ENCODE assay signal across 10 cellular contexts in genomic region chr3:32686713-32687112, GRCh38. TPM values are rescaled to one million over a fixed set of nuclear protein-coding genes. Genes with fewer than 3 reads are reported as not detected.
A peak's percentile ranks its signal among the peaks of the same experiment; 100 is the strongest.
DNase-seq lines count a peak whose midpoint lies in the region; ATAC-seq and TF ChIP-seq lines count a peak whose summit lies in the region.
"Had no signal": no experiment of that assay in that cellular context is flagged by ENCODE, and none has a peak within 500 bp of the region (broad histone marks: within the 10 kb centered on the region; RNA-seq: fewer than 3 reads in every experiment).

No MANE protein-coding gene starts in this region.

- no peak overlapping the region for H2AK5ac ChIP-seq in mesendoderm (ENCODE audit: low read length)

- no peaks in the 10 kb centered on the region for H3K9me3 Mint-ChIP-seq in CD4-positive, alpha-beta memory T cell
- no peaks in the 10 kb centered on the region for H3K9me3 Mint-ChIP-seq in HFFc6
- no peaks in the 10 kb centered on the region for H3K9me3 Mint-ChIP-seq in activated T-helper 2 cell treated with anti-CD3 and anti-CD28 coated beads, Interferon-gamma antibody, Interleukin-2, Interleukin-4, amounts not matched to agents 10 μg/mL and 5 μg/mL and 100 μg/mL, durations not matched to agents 14 hours and 24 hours and 36 hours

- no CpG with 5 or more reads among the region's 3 CpGs for WGBS in mesendoderm (ENCODE audit: extremely low coverage, insufficient coverage, low lambda C conversion rate)

- CTCF ChIA-PET in CD4-positive, alpha-beta memory T cell (lab: Charles Lee; ENCODE audit: partially characterized antibody) = no interaction called here

- H3K27me3 Mint-ChIP-seq in CD4-positive, alpha-beta memory T cell = no peaks in the 10 kb centered on the region
- H3K27me3 Mint-ChIP-seq in HFFc6 (ENCODE audit: insufficient read depth) = no peaks in the 10 kb centered on the region; the same call in 1 of the 2 replicates
- no peaks in the 10 kb centered on the region for H3K27me3 Mint-ChIP-seq in activated T-helper 2 cell treated with anti-CD3 and anti-CD28 coated beads, Interferon-gamma antibody, Interleukin-2, Interleukin-4, amounts not matched to agents 10 μg/mL and 5 μg/mL and 100 μg/mL, durations not matched to agents 14 hours and 24 hours and 36 hours (ENCODE audit: low read depth)

- no peaks in the 10 kb centered on the region for H3K27me3 ChIP-seq in CD4-positive, alpha-beta memory T cell (ENCODE audit: insufficient read depth, low read length)
- no peaks in the 10 kb centered on the region for H3K27me3 ChIP-seq in mesendoderm (ENCODE audit: insufficient read depth, low read length, poor library complexity)

- POLR2A ChIA-PET in CD4-positive, alpha-beta memory T cell (lab: Charles Lee; ENCODE audit: partially characterized antibody) = interaction anchor here (0.7 kb wide), 1 partner anchor 16 kb away, joined by 3 read pairs; no protein-coding TSS in a partner anchor

- H3K79me2 ChIP-seq in mesendoderm (ENCODE audit: control insufficient read depth, insufficient read depth, low read length) = peaks cover 24% of the 10 kb centered on the region

- intact Hi-C loops in CD4-positive, alpha-beta memory T cell (cut with micrococcal nuclease) = loop anchor here (10.0 kb wide), 1 partner anchor 428 kb away; the partner anchor contains the start of gene CRTAP
- intact Hi-C loops in activated T-helper 2 cell treated with anti-CD3 and anti-CD28 coated beads, Interferon-gamma antibody, Interleukin-2, Interleukin-4, amounts not matched to agents 10 μg/mL and 5 μg/mL and 100 μg/mL, durations not matched to agents 14 hours and 24 hours and 36 hours (cut with micrococcal nuclease) = loop anchor here (5.0 to 10.0 kb wide), 3 partner anchors 292 to 579 kb away; partner anchors contain the start of genes CMTM7 and GPD1L
- intact Hi-C loops in left colon (cut with DNase I, micrococcal nuclease) = no loop called here
- intact Hi-C loops in Right ventricle myocardium superior (cut with DNase I) = no loop called here

- no peak overlapping the region for H2BK120ac ChIP-seq in mesendoderm (ENCODE audit: low read depth, low read length)

- H4K5ac ChIP-seq in mesendoderm (ENCODE audit: low read length) = no peak overlapping the region

- peaks cover 29 to 47% (median 39%) of the 10 kb centered on the region in 4 donors for H3K4me1 Mint-ChIP-seq in CD4-positive, alpha-beta memory T cell
- H3K4me1 Mint-ChIP-seq in HFFc6 (ENCODE audit: low read depth) = peaks cover 33% of the 10 kb centered on the region
- H3K4me1 Mint-ChIP-seq in activated T-helper 2 cell treated with anti-CD3 and anti-CD28 coated beads, Interferon-gamma antibody, Interleukin-2, Interleukin-4, amounts not matched to agents 10 μg/mL and 5 μg/mL and 100 μg/mL, durations not matched to agents 14 hours and 24 hours and 36 hours (ENCODE audit: low read depth) = peaks cover 27% of the 10 kb centered on the region

- ATAC-seq in left colon (no peak), HG03439 (IDR thresholded peaks at IDR 0.05; ENCODE audit: unreplicated experiment) (no peak), GM21619 (IDR thresholded peaks at IDR 0.05; ENCODE audit: unreplicated experiment) (no peak), Right ventricle myocardium superior (ENCODE audit: poor library complexity) (no peak)

- H3K56ac ChIP-seq in mesendoderm (ENCODE audit: low read length) = peak overlapping the region; percentile 49

- H3K18ac ChIP-seq in mesendoderm (ENCODE audit: low read length) = no peak overlapping the region

- H3K4me3 ChIP-seq in CD4-positive, alpha-beta memory T cell (ENCODE audit: low read length in 2 of 2) = no peak overlapping the region
- no peak overlapping the region for H3K4me3 ChIP-seq in mesendoderm (ENCODE audit: low read length)

- no peak for TF ChIP-seq CTCF in HFFc6 (IDR thresholded peaks at IDR 0.05)

- H4K8ac ChIP-seq in mesendoderm (ENCODE audit: low read depth, low read length) = no peak overlapping the region

- no peak overlapping the region for H2BK5ac ChIP-seq in mesendoderm (ENCODE audit: low read length)

- no peaks in the 10 kb centered on the region for H3K9me3 ChIP-seq in CD4-positive, alpha-beta memory T cell (ENCODE audit: control insufficient read depth in 1 of 2, low read length in 2 of 2)

- no peaks in the 10 kb centered on the region for H3K36me3 ChIP-seq in CD4-positive, alpha-beta memory T cell (ENCODE audit: insufficient read depth, low read length)
- H3K36me3 ChIP-seq in mesendoderm (ENCODE audit: control insufficient read depth, insufficient read depth, low read length) = no peaks in the 10 kb centered on the region

- H3K4me1 ChIP-seq in CD4-positive, alpha-beta memory T cell (ENCODE audit: insufficient read depth, low read length) = peaks cover 32% of the 10 kb centered on the region
- peaks cover 2% of the 10 kb centered on the region for H3K4me1 ChIP-seq in mesendoderm (ENCODE audit: control insufficient read depth, low read depth, low read length)

- peaks cover 6 to 12% of the 10 kb centered on the region in 2 donors for H3K36me3 Mint-ChIP-seq in CD4-positive, alpha-beta memory T cell
- H3K36me3 Mint-ChIP-seq in HFFc6 (ENCODE audit: low read depth) = peaks cover 5% of the 10 kb centered on the region
- peaks cover 25% of the 10 kb centered on the region for H3K36me3 Mint-ChIP-seq in activated T-helper 2 cell treated with anti-CD3 and anti-CD28 coated beads, Interferon-gamma antibody, Interleukin-2, Interleukin-4, amounts not matched to agents 10 μg/mL and 5 μg/mL and 100 μg/mL, durations not matched to agents 14 hours and 24 hours and 36 hours (ENCODE audit: low read depth)

- H3K27ac ChIP-seq in CD4-positive, alpha-beta memory T cell (ENCODE audit: low read depth, low read length) = no peak overlapping the region
- no peak overlapping the region for H3K27ac ChIP-seq in mesendoderm (ENCODE audit: low read depth, low read length)

- H2BK15ac ChIP-seq in mesendoderm (replicated peaks; ENCODE audit: low read depth) = no peak overlapping the region

- no peak overlapping the region for H3K4ac ChIP-seq in mesendoderm (ENCODE audit: low read depth, low read length)

- H3K4me3 Mint-ChIP-seq in CD4-positive, alpha-beta memory T cell = peak overlapping the region; percentile 25 to 94 (median 92)
- peak overlapping the region; percentile 96 for H3K4me3 Mint-ChIP-seq in HFFc6
- peak overlapping the region; percentile 87 for H3K4me3 Mint-ChIP-seq in activated T-helper 2 cell treated with anti-CD3 and anti-CD28 coated beads, Interferon-gamma antibody, Interleukin-2, Interleukin-4, amounts not matched to agents 10 μg/mL and 5 μg/mL and 100 μg/mL, durations not matched to agents 14 hours and 24 hours and 36 hours (ENCODE audit: low read depth)

- peaks cover 12% of the 10 kb centered on the region for H3K79me1 ChIP-seq in mesendoderm (ENCODE audit: low read length)

- H3K9ac ChIP-seq in mesendoderm (ENCODE audit: low read length) = peak overlapping the region; percentile 22

- peak overlapping the region; percentile 74 to 99 (median 97) for H3K27ac Mint-ChIP-seq in CD4-positive, alpha-beta memory T cell
- H3K27ac Mint-ChIP-seq in HFFc6 = 0 out of 2 replicates have a peak overlapping the region, but pooled peaks have one; percentile 88
- peak overlapping the region; percentile 13 for H3K27ac Mint-ChIP-seq in activated T-helper 2 cell treated with anti-CD3 and anti-CD28 coated beads, Interferon-gamma antibody, Interleukin-2, Interleukin-4, amounts not matched to agents 10 μg/mL and 5 μg/mL and 100 μg/mL, durations not matched to agents 14 hours and 24 hours and 36 hours

- peak overlapping the region; percentile 12 for H3K4me2 ChIP-seq in mesendoderm (ENCODE audit: low read length)

- DNase-seq in CD4-positive, alpha-beta memory T cell = no peak
- DNase-seq in HFFc6 (no peak), mesendoderm (no peak), left colon (no peak), Right ventricle myocardium superior (no peak)
- DNase-seq in activated T-helper 2 cell treated with anti-CD3 and anti-CD28 coated beads, Interferon-gamma antibody, Interleukin-2, Interleukin-4, amounts not matched to agents 10 μg/mL and 5 μg/mL and 100 μg/mL, durations not matched to agents 14 hours and 24 hours and 36 hours (ENCODE audit: low spot score) = no peak
- DNase-seq: GF-D8, posterior cingulate gyrus had no signal

- no peak overlapping the region for H3K23ac ChIP-seq in mesendoderm (ENCODE audit: low read length)

RNA-seq across cellular contexts. Expression of gene CNOT10, which starts 1.7 kb away (rescaled TPM):
- 10 to 100 TPM; 46.5 to 47.6 TPM for total RNA-seq in CD4-positive, alpha-beta memory T cell
- 10 to 100 TPM; 33.6 to 45.5 TPM for polyA plus RNA-seq in CD4-positive, alpha-beta memory T cell
- 10 to 100 TPM; 16.2 to 23.0 (median 20.0) TPM for total RNA-seq in HFFc6 (2021; fragmentation: NEBNext Ultra II Directional; extraction: Animal tissue kit (Norgen Biotek cat#: 25700))
- 51.5 and 53.5 TPM in 2 replicates for total RNA-seq in activated T-helper 2 cell treated with anti-CD3 and anti-CD28 coated beads, Interferon-gamma antibody, Interleukin-2, Interleukin-4, amounts not matched to agents 10 μg/mL and 5 μg/mL and 100 μg/mL, durations not matched to agents 14 hours and 24 hours and 36 hours
- polyA plus RNA-seq in mesendoderm (2013, experiment 1 of 2) = 27.1 TPM
- polyA plus RNA-seq in mesendoderm (2013, experiment 2 of 2) = 27.0 TPM
- total RNA-seq in left colon (10 to 100 TPM; 28.0 to 33.4 TPM), Right ventricle myocardium superior (12.5 TPM)

Comparison
In these comparisons a context has a peak if more than half of its experiments do, and no peak if none do; other contexts are left out.
1. H3K27ac Mint-ChIP-seq: peak in every context shown above with its lines; median percentile 97 in CD4-positive, alpha-beta memory T cell; 88 in HFFc6; 13 in activated T-helper 2 cell treated with anti-CD3 and anti-CD28 coated beads, Interferon-gamma antibody, Interleukin-2, Interleukin-4, amounts not matched to agents 10 μg/mL and 5 μg/mL and 100 μg/mL, durations not matched to agents 14 hours and 24 hours and 36 hours.
2. intact Hi-C loops: an anchor here in CD4-positive, alpha-beta memory T cell (10.0 kb wide) and activated T-helper 2 cell treated with anti-CD3 and anti-CD28 coated beads, Interferon-gamma antibody, Interleukin-2, Interleukin-4, amounts not matched to agents 10 μg/mL and 5 μg/mL and 100 μg/mL, durations not matched to agents 14 hours and 24 hours and 36 hours (5.0 to 10.0 kb wide); none called in left colon and Right ventricle myocardium superior.